ENCODE assay signal across 15 cellular contexts in genomic region chr11:44831605-44832394, GRCh38.
DNase-seq lines count a peak whose midpoint lies in the region; ATAC-seq and TF ChIP-seq lines count a peak whose summit lies in the region.
"Had no signal": no experiment of that assay in that cellular context is flagged by ENCODE, and none has a peak within 500 bp of the region (broad histone marks: within the 10 kb centered on the region; RNA-seq: fewer than 3 reads in every experiment).

No MANE protein-coding gene starts in this region.

- H3K4me1 ChIP-seq in HEK293 (ENCODE audit: control insufficient read depth, insufficient read depth, low read length), result no peaks in the 10 kb centered on the region
- peaks cover 8% of the 10 kb centered on the region for H3K4me1 ChIP-seq in mesendoderm (ENCODE audit: control insufficient read depth, low read depth, low read length)
- H3K4me1 ChIP-seq in sigmoid colon, result peaks cover 0 to 39% (median 33%) of the 10 kb centered on the region in 4 donors

- H3K56ac ChIP-seq in mesendoderm (ENCODE audit: low read length), result no peak overlapping the region

- POLR2A ChIA-PET in HEK293 (lab: Yijun Ruan, JAX), result no interaction called here

- no peak overlapping the region for H4K5ac ChIP-seq in mesendoderm (ENCODE audit: low read length)

- H3K27me3 ChIP-seq in mesendoderm (ENCODE audit: insufficient read depth, low read length, poor library complexity) (no peaks in the 10 kb centered on the region), sigmoid colon (no peaks in the 10 kb centered on the region)

- H2BK15ac ChIP-seq in mesendoderm (replicated peaks; ENCODE audit: low read depth), result no peak overlapping the region

- no peak overlapping the region for H3K23ac ChIP-seq in mesendoderm (ENCODE audit: low read length)

- no peak for ATAC-seq in HG03135 (IDR thresholded peaks at IDR 0.05; ENCODE audit: unreplicated experiment)

- H3K79me2 ChIP-seq in mesendoderm (ENCODE audit: control insufficient read depth, insufficient read depth, low read length), result no peaks in the 10 kb centered on the region

- H2BK5ac ChIP-seq in mesendoderm (ENCODE audit: low read length), result no peak overlapping the region

- TF ChIP-seq POLR2A in sigmoid colon (IDR thresholded peaks at IDR 0.05), result no peak

- intact Hi-C loops in sigmoid colon (cut with DNase I), result no loop called here

- no peaks in the 10 kb centered on the region for H3K79me1 ChIP-seq in mesendoderm (ENCODE audit: low read length)

- H2BK120ac ChIP-seq in mesendoderm (ENCODE audit: low read depth, low read length), result no peak overlapping the region

- no CpG with 5 or more reads among the region's 10 CpGs for WGBS in mesendoderm (ENCODE audit: extremely low coverage, insufficient coverage, low lambda C conversion rate)
- WGBS in sigmoid colon, 2 donors, result 78 to 93% methylated on average over 10 of the region's 10 CpGs

- no peak for TF ChIP-seq EP300 in sigmoid colon (IDR thresholded peaks at IDR 0.05)

- CTCF ChIA-PET in HEK293 (lab: Yijun Ruan, JAX), result interaction anchor here (0.7 kb wide), 2 partner anchors 15 to 54 kb away, joined by 3 read pairs; no protein-coding TSS in a partner anchor

- H3K9ac ChIP-seq in mesendoderm (ENCODE audit: low read length), result no peak overlapping the region

- TF ChIP-seq CTCF in HEK293 (tag by site-specific recombination; IDR thresholded peaks at IDR 0.05) (no peak), sigmoid colon (IDR thresholded peaks at IDR 0.05) (no peak)

- no peak overlapping the region for H4K8ac ChIP-seq in mesendoderm (ENCODE audit: low read depth, low read length)

- H3K4me2 ChIP-seq in mesendoderm (ENCODE audit: low read length), result no peak overlapping the region

- H2AK5ac ChIP-seq in mesendoderm (ENCODE audit: low read length), result peak overlapping the region; percentile 15

- H3K27ac ChIP-seq in HEK293 (ENCODE audit: extremely low read depth, low read depth, low read length) (no peak overlapping the region), mesendoderm (ENCODE audit: low read depth, low read length) (no peak overlapping the region), sigmoid colon (peak overlapping the region in 3 of 4 donors; percentile 78 to 85 (median 85))
- H3K27ac ChIP-seq: C4-2B had no signal

- DNase-seq in SW480 (ENCODE audit: low spot score) (peak; percentile 18), mesendoderm (no peak), sigmoid colon (no peak), hypothalamus (lab: John Stamatoyannopoulos, UW) (no peak), DMS153 treated with DMSO at 0.1 percent for 48 hours (lab: John Stamatoyannopoulos, UW; ENCODE audit: unreplicated experiment) (no peak)
- no peak for DNase-seq in activated T-cell treated with anti-CD3 and anti-CD28 coated beads, Interleukin-2, amount 50 U/mL, for 48 hours
- DNase-seq: DMS 273 treated with DMSO at 0.1 percent for 48 hours; NCI-H1417 treated with DMSO at 0.1 percent for 48 hours; NCI-H1930; NCI-H446; NK-92 treated with Interleukin-12 subunit alpha and Interleukin-12 subunit beta, amount 100 ng/mL, for 24 hours; RPMI8226 had no signal

- H3K18ac ChIP-seq in mesendoderm (ENCODE audit: low read length), result no peak overlapping the region

- no peak overlapping the region for H3K4ac ChIP-seq in mesendoderm (ENCODE audit: low read depth, low read length)

- no peaks in the 10 kb centered on the region for H3K36me3 ChIP-seq in HEK293 (ENCODE audit: control insufficient read depth in 2 of 2, insufficient read depth in 1 of 2, low read length in 2 of 2)
- H3K36me3 ChIP-seq in mesendoderm (ENCODE audit: control insufficient read depth, insufficient read depth, low read length), result no peaks in the 10 kb centered on the region
- H3K36me3 ChIP-seq in sigmoid colon, result no peaks in the 10 kb centered on the region

- H3K9me3 ChIP-seq in HEK293 (ENCODE audit: control insufficient read depth, insufficient read depth, low read depth, low read length), result no peaks in the 10 kb centered on the region
- H3K9me3 ChIP-seq in sigmoid colon, result no peaks in the 10 kb centered on the region

- H3K4me3 ChIP-seq in HEK293 (ENCODE audit: low read depth, low read length) (no peak overlapping the region), mesendoderm (ENCODE audit: low read length) (no peak overlapping the region), sigmoid colon (no peak overlapping the region)

TF ChIP-seq in HEK293, 187 proteins besides CTCF, POLR2A, EP300 and RAD21:
- TF ChIP-seq ZNF280D (tag by site-specific recombination; IDR thresholded peaks at IDR 0.05), result no peak
- no peak for TF ChIP-seq GLIS2 (tag by site-specific recombination; IDR thresholded peaks at IDR 0.05)
- TF ChIP-seq KLF17 (tag by site-specific recombination; IDR thresholded peaks at IDR 0.05), result 0 out of 2 replicates have a peak, but pooled peaks have one; percentile 24
- TF ChIP-seq ZNF843 (tag by site-specific recombination; IDR thresholded peaks at IDR 0.05), result no peak
- TF ChIP-seq ZBTB11 (tag by site-specific recombination; conservative IDR thresholded peaks at IDR 0.05; ENCODE audit: low read depth), result no peak
- TF ChIP-seq KLF1 (tag by site-specific recombination; IDR thresholded peaks at IDR 0.05), result peak; percentile 14; the same call in 1 of the 2 replicates

Comparison
In these comparisons a context has a peak if more than half of its experiments do, and no peak if none do; other contexts are left out.
1. H3K27ac ChIP-seq: peak in sigmoid colon (3 of 4); none in HEK293 (single experiment) and mesendoderm (single experiment).